In genomic region chr11:37442576-37442975, GRCh38 we compare ENCODE assay signal across 22 cellular contexts.
DNase-seq lines count a peak whose midpoint lies in the region; ATAC-seq and TF ChIP-seq lines count a peak whose summit lies in the region.
"Had no signal": no experiment of that assay in that cellular context is flagged by ENCODE, and none has a peak within 500 bp of the region (broad histone marks: within the 10 kb centered on the region; RNA-seq: fewer than 3 reads in every experiment).

No MANE protein-coding gene starts in this region.

- no peaks in the 10 kb centered on the region for H3K36me3 Mint-ChIP-seq in HFFc6 (ENCODE audit: low read depth)
- H3K36me3 Mint-ChIP-seq in chondrocyte (ENCODE audit: low read depth), result no peaks in the 10 kb centered on the region
- H3K36me3 Mint-ChIP-seq: CD8-positive, alpha-beta T cell; IgD-negative memory B cell had no signal

- no peaks in the 10 kb centered on the region for H3K9me3 Mint-ChIP-seq in HFFc6
- peaks cover 5% of the 10 kb centered on the region for H3K9me3 Mint-ChIP-seq in chondrocyte (ENCODE audit: low read depth)

- no peak overlapping the region for H3K4me3 Mint-ChIP-seq in HFFc6
- H3K4me3 Mint-ChIP-seq in chondrocyte (ENCODE audit: unreplicated experiment), result no peak overlapping the region
- H3K4me3 Mint-ChIP-seq: CD8-positive, alpha-beta T cell; IgD-negative memory B cell had no signal

- TF ChIP-seq CTCF in HFFc6 (IDR thresholded peaks at IDR 0.05) (no peak), chondrocyte (IDR thresholded peaks at IDR 0.05) (no peak)

- H3K27ac Mint-ChIP-seq in HFFc6 (no peak overlapping the region), chondrocyte (ENCODE audit: unreplicated experiment) (no peak overlapping the region)
- H3K27ac Mint-ChIP-seq: CD8-positive, alpha-beta T cell had no signal

- DNase-seq in EH (ENCODE audit: low read depth) (peak; percentile 38), HFFc6 (peak; percentile 8), astrocyte of the hippocampus (ENCODE audit: low read depth, low spot score) (peak; percentile 0), left kidney (ENCODE audit: low read depth, low spot score) (peak; percentile 12), NCI-H446 (lab: John Stamatoyannopoulos, UW) (no peak), chondrocyte (ENCODE audit: low spot score) (no peak)
- DNase-seq: AML-193; C1 segment of cervical spinal cord; Caco-2; CD8-positive, alpha-beta T cell; GM23248; NCI-H1092; NCI-H1417 treated with DMSO at 0.1 percent for 48 hours; NCI-H1694 treated with DMSO at 0.1 percent for 48 hours; NCI-H2081; NCI-H2227 treated with DMSO at 0.1 percent for 48 hours; NCI-H510A; NCI-H69; SIG-M5 had no signal

- ATAC-seq in activated CD4-positive, CD25-positive, alpha-beta regulatory T cell treated with anti-CD3 and anti-CD28 coated beads, Interleukin-2, amount 50 U/mL, for 24 hours, result no peak
- ATAC-seq: CD8-positive, alpha-beta T cell; Panc1 had no signal

- no peaks in the 10 kb centered on the region for H3K27me3 Mint-ChIP-seq in HFFc6 (ENCODE audit: insufficient read depth)
- no peaks in the 10 kb centered on the region for H3K27me3 Mint-ChIP-seq in chondrocyte (ENCODE audit: low read depth)
- H3K27me3 Mint-ChIP-seq: IgD-negative memory B cell had no signal

- H3K4me1 Mint-ChIP-seq in HFFc6 (ENCODE audit: low read depth) (peaks cover 15% of the 10 kb centered on the region), chondrocyte (ENCODE audit: low read depth) (no peaks in the 10 kb centered on the region)
- H3K4me1 Mint-ChIP-seq: IgD-negative memory B cell had no signal

Comparison
In these comparisons a context has a peak if more than half of its experiments do, and no peak if none do; other contexts are left out.
1. DNase-seq: peak in EH (single experiment), HFFc6 (single experiment), astrocyte of the hippocampus (single experiment) and left kidney (single experiment); none in NCI-H446 (0 of 2) and chondrocyte (single experiment).